Comparison of ENCODE assay signal across 17 cellular contexts in genomic region chr11:119999220-119999619, GRCh38.
DNase-seq lines count a peak whose midpoint lies in the region; ATAC-seq, FAIRE-seq and TF ChIP-seq lines count a peak whose summit lies in the region.
"Had no signal": no experiment of that assay in that cellular context is flagged by ENCODE, and none has a peak within 500 bp of the region (broad histone marks: within the 10 kb centered on the region; RNA-seq: fewer than 3 reads in every experiment).

No MANE protein-coding gene starts in this region.

- BruUV-seq in HepG2 (replicated peaks; lab: Mats Ljungman, UMichigan) = no TSS peak

- no peaks in the 10 kb centered on the region for H4K20me1 ChIP-seq in HepG2 (ENCODE audit: insufficient read depth, low read length)
- H4K20me1 ChIP-seq in H1 (replicated peaks in 1 of 2; ENCODE audit: control insufficient read depth in 1 of 2, insufficient read depth in 2 of 2, low read length in 2 of 2) = no peaks in the 10 kb centered on the region

- H4K91ac ChIP-seq in H1 (replicated peaks; ENCODE audit: insufficient read length, low read length) = no peak overlapping the region

- no peak overlapping the region for H2BK5ac ChIP-seq in H1 (ENCODE audit: low read depth, low read length)

- H3K79me1 ChIP-seq in H1 (ENCODE audit: low read depth, low read length) = no peaks in the 10 kb centered on the region

- no peak overlapping the region for H3K4me3 ChIP-seq in HepG2 (replicated peaks in 1 of 3; ENCODE audit: insufficient read depth in 1 of 3, low read depth in 2 of 3, low read length in 3 of 3)
- no peak overlapping the region for H3K4me3 ChIP-seq in right lobe of liver
- no peak overlapping the region for H3K4me3 ChIP-seq in H1 (ENCODE audit: extremely low read depth in 1 of 4, insufficient read depth in 2 of 4, low read depth in 3 of 4, low read length in 4 of 4)
- H3K4me3 ChIP-seq in suprapubic skin = no peak overlapping the region
- no peak overlapping the region for H3K4me3 ChIP-seq in spleen
- H3K4me3 ChIP-seq: dorsolateral prefrontal cortex, gastroesophageal sphincter, smooth muscle cell had no signal

- no peaks in the 10 kb centered on the region for H3K4me1 ChIP-seq in HepG2 (ENCODE audit: insufficient read depth, low read length)
- H3K4me1 ChIP-seq in right lobe of liver = no peaks in the 10 kb centered on the region
- H3K4me1 ChIP-seq in H1 (replicated peaks in 1 of 4; ENCODE audit: control insufficient read depth in 3 of 4, insufficient read depth in 4 of 4, low read length in 3 of 4) = peaks cover 0 to 11% (median 7%) of the 10 kb centered on the region in 4 experiments; a peak in 4 of 7 replicates
- peaks cover 14% of the 10 kb centered on the region for H3K4me1 ChIP-seq in suprapubic skin
- H3K4me1 ChIP-seq in spleen = no peaks in the 10 kb centered on the region
- H3K4me1 ChIP-seq: gastroesophageal sphincter had no signal

- no peaks in the 10 kb centered on the region for H3K9me3 ChIP-seq in HepG2 (ENCODE audit: low read length)
- H3K9me3 ChIP-seq in right lobe of liver = no peaks in the 10 kb centered on the region
- H3K9me3 ChIP-seq in H1 (ENCODE audit: insufficient read depth in 2 of 2, low read depth in 1 of 2, low read length in 1 of 2) = no peaks in the 10 kb centered on the region
- no peaks in the 10 kb centered on the region for H3K9me3 ChIP-seq in suprapubic skin
- no peaks in the 10 kb centered on the region for H3K9me3 ChIP-seq in spleen

- WGBS in HepG2 (ENCODE audit: low lambda C conversion rate) = 0% methylated on average over 2 of the region's 2 CpGs
- 51% methylated on average over 2 of the region's 2 CpGs for WGBS in right lobe of liver (ENCODE audit: insufficient coverage, low coverage, low lambda C conversion rate, missing lambda C conversion rate)
- WGBS in H1 (ENCODE audit: extremely low coverage in 1 of 2, insufficient coverage in 1 of 2, insufficient read length in 1 of 2, insufficient replicate concordance in 2 of 2, low coverage in 1 of 2, low lambda C conversion rate in 2 of 2, missing lambda C conversion rate in 1 of 2), 2 experiments = 56% methylated on average over 2 of the region's 2 CpGs; no CpG with 5 or more reads in 1 of the 2 experiments
- 78% methylated on average over 2 of the region's 2 CpGs for WGBS in suprapubic skin
- 46 to 80% (median 61%) methylated on average over 2 of the region's 2 CpGs for WGBS in spleen, 5 donors

- no peaks in the 10 kb centered on the region for H3K79me2 ChIP-seq in HepG2 (ENCODE audit: insufficient read depth, low read length)
- no peaks in the 10 kb centered on the region for H3K79me2 ChIP-seq in H1 (ENCODE audit: control insufficient read depth in 1 of 2, insufficient read depth in 2 of 2, low read length in 2 of 2)

- H3K23ac ChIP-seq in H1 (ENCODE audit: insufficient read length) = no peak overlapping the region

- TF ChIP-seq POLR2A in HepG2 (IDR thresholded peaks at IDR 0.05; ENCODE audit: insufficient read depth in 1 of 2, low read depth in 2 of 2, low read length in 2 of 2) (no peak), right lobe of liver (IDR thresholded peaks at IDR 0.05) (no peak), H1 (IDR thresholded peaks at IDR 0.05; ENCODE audit: control extremely low read depth in 1 of 2, low read depth in 2 of 2, low read length in 2 of 2) (no peak), suprapubic skin (IDR thresholded peaks at IDR 0.05) (no peak), spleen (IDR thresholded peaks at IDR 0.05) (no peak)

- no peak overlapping the region for H4K5ac ChIP-seq in H1 (ENCODE audit: insufficient read length, low read depth, low read length)

- FAIRE-seq in HepG2 (lab: Jason Lieb, UNC) (no peak), H1 (lab: Jason Lieb, UNC) (no peak)
- FAIRE-seq: H54 had no signal

- H3K27ac ChIP-seq in HepG2 (ENCODE audit: extremely low read length, insufficient read depth, low read length) = no peak overlapping the region
- H3K27ac ChIP-seq in right lobe of liver = no peak overlapping the region
- no peak overlapping the region for H3K27ac ChIP-seq in H1 (ENCODE audit: low read depth, low read length)
- no peak overlapping the region for H3K27ac ChIP-seq in suprapubic skin
- no peak overlapping the region for H3K27ac ChIP-seq in spleen
- H3K27ac ChIP-seq: gastroesophageal sphincter had no signal

- intact Hi-C loops in HepG2 (cut with micrococcal nuclease; ENCODE audit: unreplicated experiment) (no loop called here), right lobe of liver (cut with DNase I) (no loop called here), spleen (cut with DNase I; ENCODE audit: low total_unique reads) (no loop called here)

- no peak overlapping the region for H2BK20ac ChIP-seq in H1 (ENCODE audit: low read length)

- TF ChIP-seq EP300 in HepG2 (IDR thresholded peaks at IDR 0.05; ENCODE audit: low read depth in 2 of 2, low read length in 2 of 2) (no peak), HepG2 (CRISPR knock-in tag; IDR thresholded peaks at IDR 0.05; ENCODE audit: borderline replicate concordance) (no peak), H1 (IDR thresholded peaks at IDR 0.05; ENCODE audit: borderline replicate concordance in 1 of 2, low read depth in 2 of 2, low read length in 2 of 2) (no peak), suprapubic skin (IDR thresholded peaks at IDR 0.05) (no peak)

- no peak overlapping the region for H3K56ac ChIP-seq in H1 (replicated peaks; ENCODE audit: insufficient read length, low read depth, low read length)

- H3K27me3 ChIP-seq in HepG2 (ENCODE audit: control insufficient read depth in 1 of 2, insufficient read depth in 2 of 2, low read length in 2 of 2) (peaks cover 0 to 1% of the 10 kb centered on the region in 2 experiments; a peak in 3 of 5 replicates), right lobe of liver (no peaks in the 10 kb centered on the region), H1 (replicated peaks in 1 of 4; ENCODE audit: control insufficient read depth in 3 of 4, extremely low read depth in 1 of 4, insufficient read depth in 3 of 4, low read length in 3 of 4) (no peaks in the 10 kb centered on the region), suprapubic skin (peaks cover 13% of the 10 kb centered on the region), spleen (replicated peaks in 1 of 7) (peaks cover 0 to 43% (median 0%) of the 10 kb centered on the region in 7 donors)
- H3K27me3 ChIP-seq: dorsolateral prefrontal cortex had no signal

- no peak overlapping the region for H3K4ac ChIP-seq in H1 (replicated peaks; ENCODE audit: insufficient read length, low read depth, low read length)

- H3K4me2 ChIP-seq in HepG2 (ENCODE audit: low read depth, low read length) = no peak overlapping the region
- H3K4me2 ChIP-seq in H1 (ENCODE audit: insufficient read depth in 1 of 2, low read depth in 2 of 2, low read length in 2 of 2) = no peak overlapping the region
- H3K4me2 ChIP-seq: smooth muscle cell had no signal

- no peaks in the 10 kb centered on the region for H3K36me3 ChIP-seq in HepG2 (replicated peaks in 1 of 2; ENCODE audit: control insufficient read depth in 1 of 2, insufficient read depth in 2 of 2, low read length in 2 of 2)
- H3K36me3 ChIP-seq in right lobe of liver = no peaks in the 10 kb centered on the region
- no peaks in the 10 kb centered on the region for H3K36me3 ChIP-seq in H1 (ENCODE audit: control insufficient read depth in 2 of 4, insufficient read depth in 4 of 4, low read length in 3 of 4)
- H3K36me3 ChIP-seq in suprapubic skin = no peaks in the 10 kb centered on the region
- H3K36me3 ChIP-seq in spleen = no peaks in the 10 kb centered on the region
- H3K36me3 ChIP-seq: gastroesophageal sphincter had no signal

- H3K9ac ChIP-seq in HepG2 (ENCODE audit: insufficient read depth, low read depth, low read length) = no peak overlapping the region
- H3K9ac ChIP-seq in H1 (replicated peaks in 1 of 4; ENCODE audit: extremely low read depth in 1 of 4, low read depth in 3 of 4, low read length in 3 of 4) = no peak overlapping the region

- no peak overlapping the region for H2BK15ac ChIP-seq in H1 (ENCODE audit: low read length)

- no peak overlapping the region for H2AFZ ChIP-seq in HepG2 (ENCODE audit: low read length)
- H2AFZ ChIP-seq in H1 (ENCODE audit: low read length) = no peak overlapping the region

- DNase-seq in HepG2 (ENCODE audit: low spot score) (no peak), right lobe of liver (no peak), NCI-H524 treated with DMSO at 0.1 percent for 48 hours (lab: John Stamatoyannopoulos, UW) (peak; percentile 7), H1 (ENCODE audit: low read depth in 1 of 2, low spot score in 2 of 2) (no peak), suprapubic skin (ENCODE audit: low spot score in 2 of 2) (no peak), spleen (no peak), ecto neural progenitor cell (ENCODE audit: low spot score) (no peak)
- no peak for DNase-seq in stimulated activated naive CD4-positive, alpha-beta T cell treated with Interleukin-2 at 50 U/mL for 16 hours (lab: John Stamatoyannopoulos, UW)
- DNase-seq: dorsolateral prefrontal cortex, NCI-H2081, nephron progenitor cell, trophoblast cell had no signal

- no peak overlapping the region for H2AK5ac ChIP-seq in H1 (ENCODE audit: low read depth, low read length)

- CTCF ChIA-PET in HepG2 (lab: Yijun Ruan, JAX; ENCODE audit: low intra/inter-chr PET ratio, low total read pairs) = no interaction called here
- CTCF ChIA-PET in H1 (lab: Charles Lee; ENCODE audit: partially characterized antibody) = interaction anchor here (0.6 to 8.6 kb wide), 30 partner anchors 9 to 318 kb away, joined by 3 to 90 read pairs (median 4); no protein-coding TSS in a partner anchor

- no peak for ATAC-seq in HepG2
- no peak for ATAC-seq in right lobe of liver
- ATAC-seq: activated CD4-positive, CD25-positive, alpha-beta regulatory T cell treated with anti-CD3 and anti-CD28 coated beads, Interleukin-2, amount 50 U/mL, for 24 hours; gastroesophageal sphincter; left lobe of liver had no signal

- no peak overlapping the region; the same call in 1 of the 2 replicates for H3K18ac ChIP-seq in H1 (ENCODE audit: extremely low read depth, low read length)

- no peak overlapping the region for H2BK12ac ChIP-seq in H1 (ENCODE audit: low read depth, low read length)

- in situ Hi-C loops in HepG2 (cut with HindIII; ENCODE audit: extremely low pct_ligation_motif_present, low pct_unique_long_range_greater_than_20kb) = no loop called here

- H2BK120ac ChIP-seq in H1 (replicated peaks; ENCODE audit: low read depth, low read length) = no peak overlapping the region

- H3K14ac ChIP-seq in H1 (ENCODE audit: insufficient read length) = no peak overlapping the region

- no peak overlapping the region for H4K8ac ChIP-seq in H1 (ENCODE audit: extremely low read depth, insufficient read depth, low read length)

- no peaks in the 10 kb centered on the region for H3K23me2 ChIP-seq in H1 (ENCODE audit: low read depth, low read length)

- TF ChIP-seq CTCF in HepG2 (CRISPR knock-in tag; IDR thresholded peaks at IDR 0.05) = 0 out of 2 replicates have a peak, but pooled peaks have one; percentile 7
- no peak for TF ChIP-seq CTCF in right lobe of liver (IDR thresholded peaks at IDR 0.05)
- TF ChIP-seq CTCF in H1 (IDR thresholded peaks at IDR 0.05; ENCODE audit: control extremely low read depth in 1 of 3, insufficient read depth in 1 of 3, low read depth in 1 of 3, low read length in 3 of 3) = peak; percentile 43 to 57 (median 55)
- TF ChIP-seq CTCF in suprapubic skin (IDR thresholded peaks at IDR 0.05) = no peak
- no peak for TF ChIP-seq CTCF in spleen (IDR thresholded peaks at IDR 0.05 in 8 of 11, conservative IDR thresholded peaks at IDR 0.05 in 3 of 11)

- POLR2A ChIA-PET in HepG2 (lab: Yijun Ruan, JAX) = no interaction called here
- POLR2A ChIA-PET in H1 (lab: Charles Lee; ENCODE audit: partially characterized antibody) = no interaction called here

- TF ChIP-seq RAD21 in HepG2 (CRISPR knock-in tag; IDR thresholded peaks at IDR 0.05) (no peak), H1 (IDR thresholded peaks at IDR 0.05 in 1 of 2, conservative IDR thresholded peaks at IDR 0.05 in 1 of 2; ENCODE audit: low read depth in 2 of 2, low read length in 2 of 2) (peak; percentile 69 to 78)

Comparison
In these comparisons a context has a peak if more than half of its experiments do, and no peak if none do; other contexts are left out.
1. CTCF ChIP-seq: peak in HepG2 (single experiment) and H1 (3 of 3); none in right lobe of liver (0 of 4), suprapubic skin (0 of 2) and spleen (0 of 11).
2. Of the 41 proteins assayed by ChIP-seq in both HepG2 and H1: peak only in HepG2: none; only in H1: RAD21; in both: CTCF; in neither: 39.